Comparison of ENCODE assay signal across 8 cellular contexts in the genomic region with DNA sequence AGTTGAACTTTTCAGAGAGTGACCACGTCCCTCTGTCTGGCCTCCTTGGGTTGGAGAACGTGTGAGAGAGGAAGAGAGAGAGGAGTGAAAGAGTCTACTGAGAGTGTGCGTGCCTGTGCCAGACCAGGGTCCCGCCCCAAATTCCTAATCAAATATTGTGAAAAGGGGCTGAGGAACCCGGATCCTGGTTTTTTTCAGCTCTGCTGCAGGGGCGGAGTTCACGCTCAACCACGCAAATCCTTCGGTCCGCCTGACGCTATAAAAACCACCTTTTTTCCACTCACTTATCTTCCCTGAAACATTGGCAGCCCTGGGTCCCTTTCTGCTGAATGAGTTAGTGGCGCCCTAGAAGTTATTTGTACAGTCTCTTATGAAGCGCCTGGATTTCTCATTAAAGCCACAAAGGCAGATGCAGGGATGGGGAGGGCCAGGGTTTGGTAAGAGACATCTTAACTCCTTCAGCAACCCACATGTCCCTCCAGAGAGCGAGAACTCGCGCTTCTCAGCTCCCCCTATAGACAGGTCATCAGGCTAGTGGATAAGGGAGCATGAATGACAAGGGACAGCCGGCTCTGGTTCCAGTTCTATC. TPM values are rescaled to one million over a fixed set of nuclear protein-coding genes. Genes with fewer than 3 reads are reported as not detected.
DNase-seq lines count a peak whose midpoint lies in the region; ATAC-seq lines count a peak whose summit lies in the region.

A gene (minus strand): TSS at position 86 of the 589 bp plus-strand sequence. CDS start 2,852 bp downstream, outside the sequence.

- H3K27ac ChIP-seq in HUES6 (ENCODE audit: low read depth, low read length) = no peak within 1 kb of the TSS

- H3K4me3 ChIP-seq in HUES6 (ENCODE audit: low read depth, low read length) = no peak within 1 kb of the TSS

- peak; percentile 21 for ATAC-seq in effector memory CD8-positive, alpha-beta T cell (replicated peaks)
- no peak for ATAC-seq in GM18861 (IDR thresholded peaks at IDR 0.05; ENCODE audit: unreplicated experiment)

- peaks cover 80 to 89% of the 10 kb centered on the region in 2 donors for H3K27me3 Mint-ChIP-seq in effector memory CD8-positive, alpha-beta T cell

- no peak within 1 kb of the TSS for H3K4me3 Mint-ChIP-seq in effector memory CD8-positive, alpha-beta T cell

- no peaks in the 10 kb centered on the region for H3K9me3 ChIP-seq in HUES6 (ENCODE audit: control insufficient read depth, insufficient read depth, low read depth, low read length)

- peaks cover 6% of the 10 kb centered on the region for H3K27me3 ChIP-seq in HUES6 (ENCODE audit: control insufficient read depth, insufficient read depth, low read length)

- peaks cover 12% of the 10 kb centered on the region; the same call in 1 of the 2 replicates for H3K4me1 ChIP-seq in HUES6 (ENCODE audit: control insufficient read depth, insufficient read depth, low read length)

- DNase-seq in AG08395 (ENCODE audit: low spot score) = peak; percentile 70
- DNase-seq in effector memory CD8-positive, alpha-beta T cell = no peak
- peak; percentile 62 for DNase-seq in myocyte (ENCODE audit: low read depth)
- DNase-seq in NCI-H524 (lab: John Stamatoyannopoulos, UW) = no peak
- DNase-seq in UCSD-AML1 (lab: John Stamatoyannopoulos, UW; ENCODE audit: unreplicated experiment) = no peak
- DNase-seq in LoVo (ENCODE audit: low spot score) = no peak

- no peaks in the 10 kb centered on the region for H3K9me3 Mint-ChIP-seq in effector memory CD8-positive, alpha-beta T cell

- H3K36me3 ChIP-seq in HUES6 (ENCODE audit: control insufficient read depth, insufficient read depth, low read length) = no peaks in the 10 kb centered on the region

- H3K9ac ChIP-seq in HUES6 (ENCODE audit: low read length) = peak within 1 kb of the TSS; percentile 20

- H3K27ac Mint-ChIP-seq in effector memory CD8-positive, alpha-beta T cell = no peak within 1 kb of the TSS

- peaks cover 0 to 1% of the 10 kb centered on the region in 2 donors for H3K4me1 Mint-ChIP-seq in effector memory CD8-positive, alpha-beta T cell (ENCODE audit: low read depth in 2 of 2)

- H3K36me3 Mint-ChIP-seq in effector memory CD8-positive, alpha-beta T cell (ENCODE audit: insufficient read depth) = peaks cover 7% of the 10 kb centered on the region

RNA-seq across cellular contexts. Expression of the gene that starts here (rescaled TPM):
- total RNA-seq in myocyte = 4.4 and 10.6 TPM in 2 replicates
- polyA plus RNA-seq in myocyte (2012) = 1.7 TPM

Comparison
In these comparisons a context has a peak if more than half of its experiments do, and no peak if none do; other contexts are left out.
1. DNase-seq: peak in AG08395 (single experiment) and myocyte (single experiment); none in effector memory CD8-positive, alpha-beta T cell (0 of 3), NCI-H524 (0 of 2), UCSD-AML1 (single experiment) and LoVo (single experiment).